In the genomic region with DNA sequence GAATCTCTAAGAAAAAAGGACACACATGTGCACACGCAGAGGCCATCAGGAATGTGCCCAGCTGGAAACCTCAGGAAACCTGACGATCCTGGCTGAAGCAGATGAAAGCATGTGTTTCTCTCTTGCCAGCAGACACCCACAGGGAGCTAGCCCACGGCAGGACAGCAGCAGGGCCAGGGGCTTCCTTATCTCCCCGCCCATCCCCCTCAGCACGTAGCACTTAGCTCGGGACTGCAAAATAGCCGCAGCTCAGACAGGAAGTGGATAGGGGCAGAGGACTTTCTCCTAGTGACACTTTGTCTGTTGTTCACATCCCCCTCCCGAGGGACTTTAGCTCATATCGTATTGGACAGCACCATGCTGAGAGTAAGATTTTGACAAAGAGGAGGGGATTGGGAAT, we compare ENCODE assay signal across 10 cellular contexts.
DNase-seq lines count a peak whose midpoint lies in the region; ATAC-seq and TF ChIP-seq lines count a peak whose summit lies in the region.
"Had no signal": no experiment of that assay in that cellular context is flagged by ENCODE, and none has a peak within 500 bp of the region (broad histone marks: within the 10 kb centered on the region; RNA-seq: fewer than 3 reads in every experiment).

No MANE protein-coding gene starts in this region.

- ATAC-seq in GM21423 (IDR thresholded peaks at IDR 0.05; ENCODE audit: unreplicated experiment) (peak; percentile 16), HG02840 (IDR thresholded peaks at IDR 0.05; ENCODE audit: low FRiP score, unreplicated experiment) (no peak), omental fat pad (ENCODE audit: low FRiP score) (no peak)

- no peaks in the 10 kb centered on the region for H3K9me2 ChIP-seq in PC-9 (ENCODE audit: insufficient read depth)

- H3K4me2 ChIP-seq in neural progenitor cell (peak overlapping the region; percentile 13), PC-9 (no peak overlapping the region)

- intact Hi-C loops in PC-9 (cut with micrococcal nuclease; ENCODE audit: unreplicated experiment) = no loop called here

- H3K27me3 ChIP-seq in neural progenitor cell = no peaks in the 10 kb centered on the region
- no peaks in the 10 kb centered on the region for H3K27me3 ChIP-seq in PC-9 (ENCODE audit: insufficient read depth, low read depth)

- H3K9me3 Mint-ChIP-seq in chondrocyte (ENCODE audit: low read depth) (no peaks in the 10 kb centered on the region), neural progenitor cell (no peaks in the 10 kb centered on the region)

- BruUV-seq in PC-9 (replicated peaks; lab: Mats Ljungman, UMichigan) = no TSS peak

- no peak for DNase-seq in chondrocyte (ENCODE audit: low spot score)
- peak; percentile 41 for DNase-seq in neural progenitor cell (ENCODE audit: low spot score)
- DNase-seq in omental fat pad (ENCODE audit: low spot score) = no peak
- DNase-seq in COLO829 (ENCODE audit: low spot score) = no peak
- DNase-seq in PC-9 = no peak
- DNase-seq: NCI-H2171 had no signal

- H3K4me3 ChIP-seq in neural progenitor cell (no peak overlapping the region), PC-9 (no peak overlapping the region)
- H3K4me3 ChIP-seq: lung had no signal

- no peak overlapping the region for H3K9ac ChIP-seq in neural progenitor cell

- H3K27ac Mint-ChIP-seq in chondrocyte (ENCODE audit: unreplicated experiment) (peak overlapping the region; percentile 47), neural progenitor cell (no peak overlapping the region)

- TF ChIP-seq CTCF in chondrocyte (IDR thresholded peaks at IDR 0.05) (no peak), neural progenitor cell (IDR thresholded peaks at IDR 0.05) (no peak), omental fat pad (IDR thresholded peaks at IDR 0.05) (no peak), PC-9 (conservative IDR thresholded peaks at IDR 0.05) (no peak)

- CTCF ChIA-PET in PC-9 (lab: Charles Lee) = no interaction called here

- H3K4me1 ChIP-seq in neural progenitor cell (peaks cover 18% of the 10 kb centered on the region), PC-9 (replicated peaks; ENCODE audit: insufficient read depth) (peaks cover 21% of the 10 kb centered on the region)

- H3K27me3 Mint-ChIP-seq in chondrocyte (ENCODE audit: low read depth) = no peaks in the 10 kb centered on the region
- peaks cover 13% of the 10 kb centered on the region for H3K27me3 Mint-ChIP-seq in neural progenitor cell (ENCODE audit: insufficient read depth, low read depth)

- POLR2A ChIA-PET in PC-9 (lab: Charles Lee; ENCODE audit: unreplicated experiment) = no interaction called here

- H3K4me3 Mint-ChIP-seq in chondrocyte (ENCODE audit: unreplicated experiment) (no peak overlapping the region), neural progenitor cell (no peak overlapping the region)

- H3K9me3 ChIP-seq in KOPT-K1 (ENCODE audit: insufficient read depth, low read length, poor library complexity, severe bottlenecking) (no peaks in the 10 kb centered on the region), neural progenitor cell (ENCODE audit: low read depth) (no peaks in the 10 kb centered on the region), PC-9 (ENCODE audit: insufficient read depth, low read depth) (no peaks in the 10 kb centered on the region)

- H3K36me3 Mint-ChIP-seq in chondrocyte (ENCODE audit: low read depth) (peaks cover 10% of the 10 kb centered on the region), neural progenitor cell (no peaks in the 10 kb centered on the region)

- H3K27ac ChIP-seq in KOPT-K1 (ENCODE audit: low read depth, low read length, poor library complexity, severe bottlenecking) (peak overlapping the region; percentile 69), neural progenitor cell (no peak overlapping the region), PC-9 (no peak overlapping the region)

- H4K20me1 ChIP-seq in neural progenitor cell (ENCODE audit: low read depth) (no peaks in the 10 kb centered on the region), PC-9 (ENCODE audit: insufficient read depth) (no peaks in the 10 kb centered on the region)

- H3K36me3 ChIP-seq in KOPT-K1 (ENCODE audit: insufficient read depth, low read length) = peaks cover 52% of the 10 kb centered on the region
- no peaks in the 10 kb centered on the region for H3K36me3 ChIP-seq in neural progenitor cell
- H3K36me3 ChIP-seq in PC-9 (ENCODE audit: low read depth) = no peaks in the 10 kb centered on the region

- H2AFZ ChIP-seq in neural progenitor cell (replicated peaks) = peak overlapping the region; percentile 87
- H2AFZ ChIP-seq in PC-9 = no peak overlapping the region

- H3K4me1 Mint-ChIP-seq in chondrocyte (ENCODE audit: low read depth) (peaks cover 55% of the 10 kb centered on the region), neural progenitor cell (peaks cover 25% of the 10 kb centered on the region)

- H3F3A ChIP-seq in neural progenitor cell (ENCODE audit: low read depth) (peaks cover 5% of the 10 kb centered on the region), PC-9 (ENCODE audit: insufficient read depth, low read depth) (peaks cover 21% of the 10 kb centered on the region; the same call in 1 of the 2 replicates)

- H3K79me2 ChIP-seq in neural progenitor cell (ENCODE audit: low read depth) (no peaks in the 10 kb centered on the region), PC-9 (ENCODE audit: low read depth) (no peaks in the 10 kb centered on the region)
